ENCODE assay signal across 1 cellular context in genomic region chr1:243493156-243494129, GRCh38.
TF ChIP-seq lines count a peak whose summit lies in the region.

No MANE protein-coding gene starts in this region.

TF ChIP-seq in H1, 55 proteins besides CTCF, POLR2A, EP300 and RAD21:
- no peak for TF ChIP-seq BACH1 (IDR thresholded peaks at IDR 0.05; ENCODE audit: low read length)
- TF ChIP-seq BRCA1 (IDR thresholded peaks at IDR 0.05; ENCODE audit: low read depth, low read length): no peak
- no peak for TF ChIP-seq CBX8 (IDR thresholded peaks at IDR 0.05; ENCODE audit: borderline replicate concordance, low read depth, low read length)
- TF ChIP-seq HDAC2 (IDR thresholded peaks at IDR 0.05; ENCODE audit: borderline replicate concordance in 1 of 2, low read depth in 2 of 2, low read length in 2 of 2): no peak
- no peak for TF ChIP-seq YY1 (IDR thresholded peaks at IDR 0.05; ENCODE audit: low read depth, low read length)
TF ChIP-seq in H1: peak in this region for 0.
